8 cellular contexts compared by ENCODE assay signal in genomic region chr9:113578877-113579269, GRCh38.
DNase-seq lines count a peak whose midpoint lies in the region; ATAC-seq and TF ChIP-seq lines count a peak whose summit lies in the region.

No MANE protein-coding gene starts in this region.

- peaks cover 6% of the 10 kb centered on the region for H3K36me3 Mint-ChIP-seq in T-helper 1 cell treated with Interleukin-12 subunit alpha and Interleukin-12 subunit beta and Interleukin-4 antibody, amounts not matched to agents 30 μg/mL and 1 μg/mL, for 36 hours (ENCODE audit: low read depth)

- peak overlapping the region; percentile 88 to 92 for H3K27ac ChIP-seq in left lung
- H3K27ac ChIP-seq in tibial nerve, result peak overlapping the region in 2 of 4 donors; percentile 61 to 74

- H3K36me3 ChIP-seq in left lung (peaks cover 0 to 11% of the 10 kb centered on the region in 2 donors), tibial nerve (no peaks in the 10 kb centered on the region)

- ATAC-seq in GM19463 (IDR thresholded peaks at IDR 0.05; ENCODE audit: unreplicated experiment) (peak; percentile 48), HG03575 (IDR thresholded peaks at IDR 0.05; ENCODE audit: extremely low read depth, insufficient number of reproducible peaks, low FRiP score, unreplicated experiment) (peak; percentile 22), left lung (peak; percentile 35)

- intact Hi-C loops in left lung (cut with DNase I), result no loop called here

- H3K4me3 ChIP-seq in left lung (no peak overlapping the region), tibial nerve (no peak overlapping the region)

- peak overlapping the region; percentile 82 for H3K27ac Mint-ChIP-seq in T-helper 1 cell treated with Interleukin-12 subunit alpha and Interleukin-12 subunit beta and Interleukin-4 antibody, amounts not matched to agents 30 μg/mL and 1 μg/mL, for 36 hours

- H3K27me3 ChIP-seq in left lung, result no peaks in the 10 kb centered on the region
- no peaks in the 10 kb centered on the region for H3K27me3 ChIP-seq in tibial nerve

- H3K4me3 Mint-ChIP-seq in T-helper 1 cell treated with Interleukin-12 subunit alpha and Interleukin-12 subunit beta and Interleukin-4 antibody, amounts not matched to agents 30 μg/mL and 1 μg/mL, for 36 hours, result peak overlapping the region; percentile 62

- peaks cover 51% of the 10 kb centered on the region for H3K4me1 Mint-ChIP-seq in T-helper 1 cell treated with Interleukin-12 subunit alpha and Interleukin-12 subunit beta and Interleukin-4 antibody, amounts not matched to agents 30 μg/mL and 1 μg/mL, for 36 hours (ENCODE audit: low read depth)

- no peak for TF ChIP-seq EP300 in tibial nerve (IDR thresholded peaks at IDR 0.05)

- no peaks in the 10 kb centered on the region for H3K27me3 Mint-ChIP-seq in T-helper 1 cell treated with Interleukin-12 subunit alpha and Interleukin-12 subunit beta and Interleukin-4 antibody, amounts not matched to agents 30 μg/mL and 1 μg/mL, for 36 hours (ENCODE audit: low read depth)

- H3K9me3 Mint-ChIP-seq in T-helper 1 cell treated with Interleukin-12 subunit alpha and Interleukin-12 subunit beta and Interleukin-4 antibody, amounts not matched to agents 30 μg/mL and 1 μg/mL, for 36 hours, result no peaks in the 10 kb centered on the region

- H3K9me3 ChIP-seq in left lung, result no peaks in the 10 kb centered on the region
- no peaks in the 10 kb centered on the region for H3K9me3 ChIP-seq in tibial nerve

- H3K4me1 ChIP-seq in left lung (peaks cover 41 to 76% of the 10 kb centered on the region in 2 donors), tibial nerve (peaks cover 0 to 62% (median 38%) of the 10 kb centered on the region in 4 donors)

- DNase-seq in CD1c-positive myeloid dendritic cell (ENCODE audit: extremely low spot score) (peak; percentile 75), amniotic epithelial cell (ENCODE audit: low read depth) (peak; percentile 93), left lung (peak; percentile 85 to 91), tibial nerve (ENCODE audit: low spot score in 2 of 2) (no peak)
- DNase-seq in stimulated activated CD8-positive, alpha-beta memory T cell treated with anti-CD3 and anti-CD28 coated beads, Interleukin-4, amount 100 ng/mL, for 48 hours, result peak; percentile 92

- 20 to 33% methylated on average over 5 of the region's 5 CpGs for WGBS in tibial nerve, 2 donors

- TF ChIP-seq CTCF in left lung (IDR thresholded peaks at IDR 0.05) (no peak), tibial nerve (IDR thresholded peaks at IDR 0.05) (no peak)

- no peak for TF ChIP-seq POLR2A in tibial nerve (IDR thresholded peaks at IDR 0.05)

Comparison
In these comparisons a context has a peak if more than half of its experiments do, and no peak if none do; other contexts are left out.
1. DNase-seq: peak in CD1c-positive myeloid dendritic cell (single experiment), amniotic epithelial cell (single experiment), left lung (2 of 2) and stimulated activated CD8-positive, alpha-beta memory T cell treated with anti-CD3 and anti-CD28 coated beads, Interleukin-4, amount 100 ng/mL, for 48 hours (single experiment); none in tibial nerve (0 of 2).
2. Peak in every context shown above with its lines, with median percentiles within 50 percentile points of each other: ATAC-seq.